ENCODE assay signal across 15 cellular contexts in the genomic region with DNA sequence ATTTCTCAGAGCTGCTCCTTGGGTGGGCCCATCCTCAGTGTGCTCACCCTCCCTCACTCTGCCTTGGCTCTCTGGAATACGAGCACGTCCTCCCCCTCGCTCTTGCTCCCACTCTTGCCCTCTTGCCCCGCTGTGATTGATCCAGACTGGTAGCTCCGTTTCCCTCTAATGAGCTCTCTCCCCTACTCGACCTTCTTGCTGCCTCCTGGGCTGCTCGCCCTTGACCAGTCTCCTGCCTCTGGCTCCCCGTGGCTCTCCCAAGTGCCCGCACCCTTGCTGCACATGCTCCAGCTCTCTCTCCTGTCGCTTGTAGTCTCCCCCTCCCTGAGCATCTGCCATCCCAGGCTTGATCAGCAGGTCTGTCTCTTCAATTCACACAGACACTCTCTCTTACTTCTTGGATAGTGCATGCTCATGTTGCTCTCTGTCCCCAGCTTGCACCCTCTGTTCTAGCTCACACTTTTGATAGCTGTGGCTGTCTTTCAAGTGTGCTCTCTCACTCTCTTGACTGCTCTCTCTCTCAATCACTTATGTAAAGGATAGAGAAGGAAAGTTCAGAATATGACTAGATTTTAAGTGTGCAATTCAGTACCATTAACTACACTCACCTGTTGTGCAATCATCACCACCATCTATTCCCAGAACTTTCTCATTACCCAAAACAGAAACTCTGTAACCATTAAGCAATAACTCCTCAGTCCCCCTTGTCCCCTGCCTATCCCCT. TPM values are rescaled to one million over a fixed set of nuclear protein-coding genes. Genes with fewer than 3 reads are reported as not detected.
DNase-seq lines count a peak whose midpoint lies in the region; ATAC-seq and TF ChIP-seq lines count a peak whose summit lies in the region.
"Had no signal": no experiment of that assay in that cellular context is flagged by ENCODE, and none has a peak within 500 bp of the region (broad histone marks: within the 10 kb centered on the region; RNA-seq: fewer than 3 reads in every experiment).

No MANE protein-coding gene starts in this region.

- H3K4me1 ChIP-seq in right lobe of liver: peaks cover 0 to 10% (median 0%) of the 10 kb centered on the region in 4 donors

- H3K4me1 Mint-ChIP-seq in natural killer cell treated with Interleukin-12 subunit alpha and Interleukin-12 subunit beta and Interleukin-15 and Interleukin-18, amount 100 ng/mL, for 72 hours (ENCODE audit: low read depth in 2 of 2): peaks cover 13 to 17% of the 10 kb centered on the region in 2 donors
- H3K4me1 Mint-ChIP-seq in natural killer cell (peaks cover 5 to 12% of the 10 kb centered on the region in 2 donors), brain (peaks cover 72% of the 10 kb centered on the region)

- 55% methylated on average over 10 of the region's 10 CpGs for WGBS in right lobe of liver (ENCODE audit: insufficient coverage, low coverage, low lambda C conversion rate, missing lambda C conversion rate)

- intact Hi-C loops in natural killer cell (cut with micrococcal nuclease): no loop called here
- intact Hi-C loops in right lobe of liver (cut with DNase I): no loop called here

- no peak for TF ChIP-seq CTCF in natural killer cell (IDR thresholded peaks at IDR 0.05)
- no peak for TF ChIP-seq CTCF in brain (conservative IDR thresholded peaks at IDR 0.05)
- TF ChIP-seq CTCF in right lobe of liver (IDR thresholded peaks at IDR 0.05): no peak
- no peak for TF ChIP-seq CTCF in GM10266 (IDR thresholded peaks at IDR 0.05; ENCODE audit: control insufficient read depth, insufficient read depth, low read depth, missing control alignments)

- DNase-seq in natural killer cell treated with Interleukin-12 subunit alpha and Interleukin-12 subunit beta and Interleukin-15 and Interleukin-18, amount 100 ng/mL, for 72 hours (ENCODE audit: low spot score): no peak
- DNase-seq in natural killer cell: no peak
- DNase-seq in right lobe of liver: no peak
- no peak for DNase-seq in GM10266 (ENCODE audit: extremely low spot score)
- no peak for DNase-seq in stimulated activated CD4-positive, alpha-beta T cell treated with anti-CD3 and anti-CD28 coated beads, Interleukin-4, amount 100 ng/mL, for 4 hours
- DNase-seq in hepatic stellate cell (ENCODE audit: low spot score): no peak
- no peak for DNase-seq in UCSD-AML1 (lab: John Stamatoyannopoulos, UW; ENCODE audit: unreplicated experiment)
- DNase-seq: activated B cell treated with CpG ODN at 0.5 μM for 24 hours; activated T-cell treated with anti-CD3 and anti-CD28 coated beads, Interleukin-2, amount 50 U/mL, for 4 hours; foreskin keratinocyte; NCI-H510A; stimulated activated CD4-positive, alpha-beta T cell treated with anti-CD3 and anti-CD28 coated beads, Interleukin-12 subunit alpha, Interleukin-12 subunit beta, amount 100 ng/mL, for 4 hours had no signal

- no peak for TF ChIP-seq POLR2A in right lobe of liver (IDR thresholded peaks at IDR 0.05)

- no peak overlapping the region for H3K27ac ChIP-seq in right lobe of liver
- H3K27ac ChIP-seq: foreskin keratinocyte, SJSA1 had no signal

- peaks cover 26 to 39% of the 10 kb centered on the region in 2 donors for H3K27me3 Mint-ChIP-seq in natural killer cell treated with Interleukin-12 subunit alpha and Interleukin-12 subunit beta and Interleukin-15 and Interleukin-18, amount 100 ng/mL, for 72 hours
- peaks cover 24 to 35% of the 10 kb centered on the region in 2 donors for H3K27me3 Mint-ChIP-seq in natural killer cell (ENCODE audit: low read depth in 2 of 2)
- H3K27me3 Mint-ChIP-seq in brain: no peaks in the 10 kb centered on the region

- no peaks in the 10 kb centered on the region for H3K9me3 Mint-ChIP-seq in natural killer cell treated with Interleukin-12 subunit alpha and Interleukin-12 subunit beta and Interleukin-15 and Interleukin-18, amount 100 ng/mL, for 72 hours
- H3K9me3 Mint-ChIP-seq in natural killer cell (no peaks in the 10 kb centered on the region), brain (no peaks in the 10 kb centered on the region)
- H3K9me3 Mint-ChIP-seq: activated B cell treated with CpG ODN at 0.5 μM for 24 hours; activated T-cell treated with anti-CD3 and anti-CD28 coated beads, Interleukin-2, amount 50 U/mL, for 4 hours had no signal

- no peak overlapping the region for H3K4me3 Mint-ChIP-seq in natural killer cell treated with Interleukin-12 subunit alpha and Interleukin-12 subunit beta and Interleukin-15 and Interleukin-18, amount 100 ng/mL, for 72 hours
- no peak overlapping the region for H3K4me3 Mint-ChIP-seq in natural killer cell
- H3K4me3 Mint-ChIP-seq in brain: peak overlapping the region in 2 of 5 experiments; percentile 1 to 4
- H3K4me3 Mint-ChIP-seq: activated B cell treated with CpG ODN at 0.5 μM for 24 hours; activated T-cell treated with anti-CD3 and anti-CD28 coated beads, Interleukin-2, amount 50 U/mL, for 4 hours had no signal

- H3K36me3 Mint-ChIP-seq in natural killer cell treated with Interleukin-12 subunit alpha and Interleukin-12 subunit beta and Interleukin-15 and Interleukin-18, amount 100 ng/mL, for 72 hours: no peaks in the 10 kb centered on the region
- H3K36me3 Mint-ChIP-seq in natural killer cell: no peaks in the 10 kb centered on the region
- H3K36me3 Mint-ChIP-seq in brain: peaks cover 6% of the 10 kb centered on the region

- H3K9me3 ChIP-seq in right lobe of liver: no peaks in the 10 kb centered on the region
- H3K9me3 ChIP-seq: SJSA1 had no signal

- peak; percentile 4 to 24 for ATAC-seq in natural killer cell treated with Interleukin-12 subunit alpha and Interleukin-12 subunit beta and Interleukin-15 and Interleukin-18, amount 100 ng/mL, for 72 hours
- no peak for ATAC-seq in natural killer cell
- ATAC-seq in right lobe of liver: peak; percentile 48 to 84 (median 66)
- ATAC-seq: activated T-cell treated with anti-CD3 and anti-CD28 coated beads, Interleukin-2, amount 50 U/mL, for 4 hours had no signal

- no peaks in the 10 kb centered on the region for H3K36me3 ChIP-seq in right lobe of liver
- H3K36me3 ChIP-seq: SJSA1 had no signal

- H3K27me3 ChIP-seq in right lobe of liver: no peaks in the 10 kb centered on the region
- H3K27me3 ChIP-seq: foreskin keratinocyte, SJSA1 had no signal

- no peak overlapping the region for H3K4me3 ChIP-seq in right lobe of liver
- H3K4me3 ChIP-seq: SJSA1 had no signal

- H3K27ac Mint-ChIP-seq in natural killer cell treated with Interleukin-12 subunit alpha and Interleukin-12 subunit beta and Interleukin-15 and Interleukin-18, amount 100 ng/mL, for 72 hours: no peak overlapping the region
- H3K27ac Mint-ChIP-seq in natural killer cell (no peak overlapping the region), brain (peak overlapping the region in 4 of 5 experiments; percentile 6 to 65 (median 42))
- H3K27ac Mint-ChIP-seq: activated B cell treated with CpG ODN at 0.5 μM for 24 hours had no signal

RNA-seq across cellular contexts. Expression of a gene that starts 51.1 kb away (rescaled TPM):
- 10 to 100 TPM; 14.2 to 27.4 TPM for total RNA-seq in natural killer cell treated with Interleukin-12 subunit alpha and Interleukin-12 subunit beta and Interleukin-15 and Interleukin-18, amount 100 ng/mL, for 72 hours
- total RNA-seq in natural killer cell: 10 to 100 TPM; 36.6 to 46.6 (median 39.5) TPM
- 218 TPM for polyA plus RNA-seq in brain (ENCODE audit: insufficient read depth, low read depth, low replicate concordance)
- 10 to 100 TPM; 49.3 to 86.5 (median 66.8) TPM for total RNA-seq in right lobe of liver

RNA-seq across cellular contexts. Expression of a gene that starts 58.9 kb away (rescaled TPM):
- total RNA-seq in natural killer cell treated with Interleukin-12 subunit alpha and Interleukin-12 subunit beta and Interleukin-15 and Interleukin-18, amount 100 ng/mL, for 72 hours: not detected
- total RNA-seq in natural killer cell: not detected
- not detected for polyA plus RNA-seq in brain (ENCODE audit: insufficient read depth, low read depth, low replicate concordance)
- not detected for total RNA-seq in right lobe of liver
- total RNA-seq: activated B cell treated with CpG ODN at 0.5 μM for 24 hours, foreskin keratinocyte, kidney epithelial cell, SJSA1 had no signal
- polyA plus RNA-seq: foreskin keratinocyte had no signal

Comparison
In these comparisons a context has a peak if more than half of its experiments do, and no peak if none do; other contexts are left out.
1. ATAC-seq: peak in natural killer cell treated with Interleukin-12 subunit alpha and Interleukin-12 subunit beta and Interleukin-15 and Interleukin-18, amount 100 ng/mL, for 72 hours (2 of 2) and right lobe of liver (4 of 4); none in natural killer cell (0 of 3).
2. H3K27ac Mint-ChIP-seq: peak in brain (4 of 5); none in natural killer cell treated with Interleukin-12 subunit alpha and Interleukin-12 subunit beta and Interleukin-15 and Interleukin-18, amount 100 ng/mL, for 72 hours (0 of 2) and natural killer cell (0 of 2).